Comparison of ENCODE assay signal across 12 cellular contexts in the genomic region with DNA sequence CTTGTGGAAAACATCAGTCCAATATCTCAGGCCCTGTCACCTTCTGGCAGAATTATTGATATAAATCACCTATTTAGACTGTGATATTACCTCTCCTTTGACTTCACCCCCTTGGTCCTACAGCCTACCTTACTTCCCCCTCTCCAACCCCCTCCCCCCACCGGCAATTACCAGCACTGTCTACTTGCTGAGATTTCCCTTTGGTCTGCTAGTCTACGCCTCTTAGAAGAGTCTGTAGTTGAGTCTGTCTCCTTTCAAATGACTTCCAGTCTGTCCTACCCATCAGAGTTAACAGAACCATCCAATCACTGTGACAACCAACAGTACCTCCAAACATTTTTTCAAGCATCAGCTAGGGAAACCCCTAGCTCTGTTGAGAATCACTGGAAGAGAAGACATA. TPM values are rescaled to one million over a fixed set of nuclear protein-coding genes. Genes with fewer than 3 reads are reported as not detected.
DNase-seq lines count a peak whose midpoint lies in the region; ATAC-seq and TF ChIP-seq lines count a peak whose summit lies in the region.
"Had no signal": no experiment of that assay in that cellular context is flagged by ENCODE, and none has a peak within 500 bp of the region (broad histone marks: within the 10 kb centered on the region; RNA-seq: fewer than 3 reads in every experiment).

No MANE protein-coding gene starts in this region.

- no peaks in the 10 kb centered on the region for H3K36me3 ChIP-seq in heart right ventricle
- no peaks in the 10 kb centered on the region for H3K36me3 ChIP-seq in heart left ventricle
- no peaks in the 10 kb centered on the region for H3K36me3 ChIP-seq in transverse colon

- H3K27ac Mint-ChIP-seq in activated CD4-positive, alpha-beta memory T cell treated with anti-CD3 and anti-CD28 coated beads for 36 hours: peak overlapping the region; percentile 79
- H3K27ac Mint-ChIP-seq in immature natural killer cell: peak overlapping the region; percentile 71 to 94 (median 92)
- H3K27ac Mint-ChIP-seq: H9 had no signal

- POLR2A ChIA-PET in activated CD4-positive, alpha-beta memory T cell treated with anti-CD3 and anti-CD28 coated beads for 36 hours (lab: Charles Lee): interaction anchor here (0.8 to 2.5 kb wide), 4 partner anchors 15 to 217 kb away, joined by 3 to 9 read pairs (median 3); a partner anchor contains a TSS

- in situ Hi-C loops in transverse colon (cut with MboI; ENCODE audit: low pct_ligation_motif_present in 1 of 4, low pct_unique_long_range_greater_than_20kb in 1 of 4, low sequenced_read_pairs in 3 of 4): loop anchor here in 2 of 4 donors (25.0 kb wide), 2 partner anchors 129 to 404 kb away; a partner anchor contains a TSS

- peaks cover 0 to 40% (median 15%) of the 10 kb centered on the region in 9 donors for H3K4me1 ChIP-seq in heart right ventricle
- peaks cover 0 to 37% (median 14%) of the 10 kb centered on the region in 12 donors for H3K4me1 ChIP-seq in heart left ventricle
- peaks cover 0 to 16% (median 12%) of the 10 kb centered on the region in 4 donors for H3K4me1 ChIP-seq in transverse colon
- H3K4me1 ChIP-seq: foreskin keratinocyte had no signal

- peaks cover 38% of the 10 kb centered on the region for H3K4me1 Mint-ChIP-seq in activated CD4-positive, alpha-beta memory T cell treated with anti-CD3 and anti-CD28 coated beads for 36 hours (ENCODE audit: low read depth)
- peaks cover 29 to 30% of the 10 kb centered on the region in 2 donors for H3K4me1 Mint-ChIP-seq in immature natural killer cell
- H3K4me1 Mint-ChIP-seq: H9 had no signal

- no peaks in the 10 kb centered on the region for H3K27me3 ChIP-seq in heart right ventricle
- no peaks in the 10 kb centered on the region for H3K27me3 ChIP-seq in heart left ventricle
- H3K27me3 ChIP-seq in transverse colon: no peaks in the 10 kb centered on the region
- H3K27me3 ChIP-seq: foreskin keratinocyte had no signal

- H3K4me3 Mint-ChIP-seq in activated CD4-positive, alpha-beta memory T cell treated with anti-CD3 and anti-CD28 coated beads for 36 hours: peak overlapping the region; percentile 27
- peak overlapping the region; percentile 57 to 86 (median 67) for H3K4me3 Mint-ChIP-seq in immature natural killer cell
- H3K4me3 Mint-ChIP-seq: H9 had no signal

- no peak for TF ChIP-seq POLR2A in heart left ventricle (IDR thresholded peaks at IDR 0.05)
- no peak for TF ChIP-seq POLR2A in transverse colon (IDR thresholded peaks at IDR 0.05)

- H3K4me3 ChIP-seq in heart right ventricle (peak overlapping the region in 1 of 10 donors; percentile 1), heart left ventricle (no peak overlapping the region), transverse colon (no peak overlapping the region)

- H3K9me3 ChIP-seq in heart right ventricle (no peaks in the 10 kb centered on the region), heart left ventricle (no peaks in the 10 kb centered on the region), transverse colon (no peaks in the 10 kb centered on the region)

- intact Hi-C loops in heart right ventricle (cut with DNase I): loop anchor here in 1 of 10 donors (10.0 kb wide), 1 partner anchor 673 kb away; no protein-coding TSS in a partner anchor
- intact Hi-C loops in heart left ventricle (cut with DNase I): no loop called here
- intact Hi-C loops in activated CD4-positive, alpha-beta memory T cell treated with anti-CD3 and anti-CD28 coated beads for 36 hours (cut with micrococcal nuclease): loop anchor here (5.0 kb wide), 1 partner anchor 76 kb away; a partner anchor contains a TSS
- intact Hi-C loops in transverse colon (cut with DNase I; ENCODE audit: low total_unique reads): no loop called here

- no peaks in the 10 kb centered on the region for H3K36me3 Mint-ChIP-seq in activated CD4-positive, alpha-beta memory T cell treated with anti-CD3 and anti-CD28 coated beads for 36 hours
- H3K36me3 Mint-ChIP-seq in immature natural killer cell: no peaks in the 10 kb centered on the region

- TF ChIP-seq EP300 in transverse colon (IDR thresholded peaks at IDR 0.05; ENCODE audit: low read depth): no peak

- CTCF ChIA-PET in activated CD4-positive, alpha-beta memory T cell treated with anti-CD3 and anti-CD28 coated beads for 36 hours (lab: Charles Lee): interaction anchor here (0.6 to 9.2 kb wide), 10 partner anchors 8 to 413 kb away, joined by 3 to 111 read pairs (median 8); a partner anchor contains a TSS

- peak overlapping the region in 8 of 10 donors; percentile 10 to 68 (median 44) for H3K27ac ChIP-seq in heart right ventricle
- peak overlapping the region in 6 of 12 donors; percentile 6 to 76 (median 38) for H3K27ac ChIP-seq in heart left ventricle
- peak overlapping the region; percentile 1 to 48 (median 16) for H3K27ac ChIP-seq in transverse colon
- H3K27ac ChIP-seq: foreskin keratinocyte had no signal

- ATAC-seq in heart right ventricle (no peak), heart left ventricle (no peak), GM21367 (IDR thresholded peaks at IDR 0.05; ENCODE audit: unreplicated experiment) (no peak)
- ATAC-seq: foreskin keratinocyte had no signal

- WGBS in heart right ventricle, 2 donors: 41 to 55% methylated on average over 2 of the region's 2 CpGs
- 37 to 54% (median 48%) methylated on average over 2 of the region's 2 CpGs for WGBS in heart left ventricle, 4 donors
- WGBS in transverse colon (ENCODE audit: low coverage in 1 of 2), 2 donors: 52 to 58% methylated on average over 2 of the region's 2 CpGs

- TF ChIP-seq CTCF in heart right ventricle (IDR thresholded peaks at IDR 0.05) (no peak), heart left ventricle (IDR thresholded peaks at IDR 0.05) (no peak), transverse colon (IDR thresholded peaks at IDR 0.05) (no peak)

- H3K27me3 Mint-ChIP-seq in activated CD4-positive, alpha-beta memory T cell treated with anti-CD3 and anti-CD28 coated beads for 36 hours: no peaks in the 10 kb centered on the region
- peaks cover 0 to 2% (median 0%) of the 10 kb centered on the region in 3 donors for H3K27me3 Mint-ChIP-seq in immature natural killer cell (ENCODE audit: low read depth in 3 of 3)

- no peaks in the 10 kb centered on the region for H3K9me3 Mint-ChIP-seq in activated CD4-positive, alpha-beta memory T cell treated with anti-CD3 and anti-CD28 coated beads for 36 hours
- H3K9me3 Mint-ChIP-seq in immature natural killer cell: no peaks in the 10 kb centered on the region

- no peak for DNase-seq in heart right ventricle
- no peak for DNase-seq in heart left ventricle
- DNase-seq in activated CD4-positive, alpha-beta memory T cell treated with anti-CD3 and anti-CD28 coated beads for 36 hours: peak; percentile 57
- no peak for DNase-seq in immature natural killer cell
- DNase-seq in transverse colon: no peak
- DNase-seq in dermis blood vessel endothelial cell: no peak
- no peak for DNase-seq in superior temporal gyrus (ENCODE audit: extremely low spot score)
- DNase-seq: foreskin keratinocyte, H9, NCI-H446, SIG-M5 had no signal

RNA-seq across cellular contexts. Expression of a gene that starts 3.0 kb away (rescaled TPM):
- total RNA-seq in heart right ventricle (10 to 100 TPM; 25.9 to 46.7 (median 30.8) TPM), heart left ventricle (10 to 100 TPM; 26.3 to 43.5 (median 32.4) TPM), transverse colon (10 to 100 TPM; 11.3 to 35.2 (median 20.2) TPM), dermis blood vessel endothelial cell (73.2 and 75.4 TPM in 2 replicates)
- polyA plus RNA-seq in heart right ventricle (10 to 100 TPM; 29.3 to 32.1 TPM), heart left ventricle (10 to 100 TPM; 30.3 to 46.0 TPM), immature natural killer cell (10 to 100 TPM; 32.1 to 46.1 (median 33.2) TPM)
- 10 to 100 TPM; 44.5 to 47.0 TPM for total RNA-seq in activated CD4-positive, alpha-beta memory T cell treated with anti-CD3 and anti-CD28 coated beads for 36 hours

RNA-seq across cellular contexts. Expression of a gene that starts 16.2 kb away (rescaled TPM):
- total RNA-seq in heart right ventricle (1 to 10 TPM; 4.4 to 9.3 (median 5.8) TPM), heart left ventricle (10 to 100 TPM in 1 of 9 donors, 1 to 10 TPM in 8; 1.8 to 10.1 (median 6.4) TPM), transverse colon (10 to 100 TPM in 3 of 4 donors, 1 to 10 TPM in 1; 6.0 to 25.7 (median 16.3) TPM), dermis blood vessel endothelial cell (4.8 and 6.8 TPM in 2 replicates)
- polyA plus RNA-seq in heart right ventricle (1 to 10 TPM in 1 of 2 donors, under 1 TPM in 1; 0.64 to 5.6 TPM), heart left ventricle (1 to 10 TPM in 1 of 2 donors, under 1 TPM in 1; 0.75 to 2.6 TPM), immature natural killer cell (1 to 10 TPM; 5.7 to 9.2 (median 8.9) TPM)
- 1 to 10 TPM; 3.4 to 4.2 TPM for total RNA-seq in activated CD4-positive, alpha-beta memory T cell treated with anti-CD3 and anti-CD28 coated beads for 36 hours
